23 cellular contexts compared by ENCODE assay signal in genomic region chr16:56462064-56462796, GRCh38. TPM values are rescaled to one million over a fixed set of nuclear protein-coding genes. Genes with fewer than 3 reads are reported as not detected.
DNase-seq lines count a peak whose midpoint lies in the region; ATAC-seq and TF ChIP-seq lines count a peak whose summit lies in the region.
"Had no signal": no experiment of that assay in that cellular context is flagged by ENCODE, and none has a peak within 500 bp of the region (broad histone marks: within the 10 kb centered on the region; RNA-seq: fewer than 3 reads in every experiment).

No MANE protein-coding gene starts in this region.

- TF ChIP-seq EP300 in SK-N-SH (IDR thresholded peaks at IDR 0.05; ENCODE audit: borderline replicate concordance in 1 of 2, low read depth in 1 of 2, low read length in 1 of 2), result peak in 1 of 2 experiments; percentile 70; a peak in 1 of 4 replicates

- H3K27me3 Mint-ChIP-seq in CD8-positive, alpha-beta memory T cell, result no peaks in the 10 kb centered on the region
- no peaks in the 10 kb centered on the region for H3K27me3 Mint-ChIP-seq in activated T-helper 1 cell treated with anti-CD3 and anti-CD28 coated beads, Interleukin-12 subunit alpha, Interleukin-12 subunit beta, Interleukin-2, Interleukin-4 antibody, amounts not matched to agents 30 ng/mL and 10 ng/mL and 1 ng/mL, durations not matched to agents 14 hours and 24 hours and 36 hours (ENCODE audit: insufficient read depth)
- H3K27me3 Mint-ChIP-seq: B cell had no signal

- no peaks in the 10 kb centered on the region for H4K20me1 ChIP-seq in SK-N-SH (ENCODE audit: insufficient read depth)

- WGBS in SK-N-SH (ENCODE audit: low lambda C conversion rate), result 78% methylated on average over 3 of the region's 3 CpGs
- WGBS in right lobe of liver (ENCODE audit: insufficient coverage, low coverage, low lambda C conversion rate, missing lambda C conversion rate), result 10% methylated on average over 2 of the region's 3 CpGs

- no peaks in the 10 kb centered on the region for H3K27me3 ChIP-seq in CD8-positive, alpha-beta memory T cell (ENCODE audit: insufficient read depth, low read length, poor library complexity, severe bottlenecking)
- H3K27me3 ChIP-seq in SK-N-SH (ENCODE audit: insufficient read depth) (no peaks in the 10 kb centered on the region), right lobe of liver (no peaks in the 10 kb centered on the region)

- TF ChIP-seq RAD21 in SK-N-SH (IDR thresholded peaks at IDR 0.05; ENCODE audit: low read length), result no peak

- H3K36me3 Mint-ChIP-seq in CD8-positive, alpha-beta memory T cell, result peaks cover 7 to 81% (median 30%) of the 10 kb centered on the region in 3 donors
- H3K36me3 Mint-ChIP-seq in activated T-helper 1 cell treated with anti-CD3 and anti-CD28 coated beads, Interleukin-12 subunit alpha, Interleukin-12 subunit beta, Interleukin-2, Interleukin-4 antibody, amounts not matched to agents 30 ng/mL and 10 ng/mL and 1 ng/mL, durations not matched to agents 14 hours and 24 hours and 36 hours (ENCODE audit: low read depth), result peaks cover 52% of the 10 kb centered on the region

- H3K79me2 ChIP-seq in SK-N-SH (ENCODE audit: insufficient read depth), result 0 out of 2 replicates have a peak, but pooled peaks cover 2% of the 10 kb centered on the region

- H3F3A ChIP-seq in SK-N-SH (replicated peaks; ENCODE audit: insufficient read depth), result no peaks in the 10 kb centered on the region

- H3K27ac ChIP-seq in CD8-positive, alpha-beta memory T cell (ENCODE audit: low read depth, low read length), result peak overlapping the region; percentile 38
- H3K27ac ChIP-seq in SK-N-SH (ENCODE audit: low read depth in 2 of 2, low read length in 1 of 2) (peak overlapping the region in 1 of 2 experiments; percentile 30; a peak in 2 of 4 replicates), right lobe of liver (no peak overlapping the region)
- H3K27ac ChIP-seq: A549, GM23248 had no signal

- TF ChIP-seq CTCF in SK-N-SH (IDR thresholded peaks at IDR 0.05), result no peak
- TF ChIP-seq CTCF in right lobe of liver (IDR thresholded peaks at IDR 0.05), result no peak

- POLR2A ChIA-PET in CD8-positive, alpha-beta memory T cell (lab: Charles Lee), result no interaction called here
- POLR2A ChIA-PET in SK-N-SH (lab: Yijun Ruan, JAX), result no interaction called here

- no peak overlapping the region for H3K4me2 ChIP-seq in SK-N-SH
- H3K4me2 ChIP-seq: A549 had no signal

- intact Hi-C loops in activated T-helper 1 cell treated with anti-CD3 and anti-CD28 coated beads, Interleukin-12 subunit alpha, Interleukin-12 subunit beta, Interleukin-2, Interleukin-4 antibody, amounts not matched to agents 30 ng/mL and 10 ng/mL and 1 ng/mL, durations not matched to agents 14 hours and 24 hours and 36 hours (cut with micrococcal nuclease), result no loop called here
- intact Hi-C loops in right lobe of liver (cut with DNase I), result no loop called here

- no peaks in the 10 kb centered on the region for H3K9me3 Mint-ChIP-seq in CD8-positive, alpha-beta memory T cell
- H3K9me3 Mint-ChIP-seq in activated T-helper 1 cell treated with anti-CD3 and anti-CD28 coated beads, Interleukin-12 subunit alpha, Interleukin-12 subunit beta, Interleukin-2, Interleukin-4 antibody, amounts not matched to agents 30 ng/mL and 10 ng/mL and 1 ng/mL, durations not matched to agents 14 hours and 24 hours and 36 hours, result no peaks in the 10 kb centered on the region
- H3K9me3 Mint-ChIP-seq: CD14-positive monocyte, H9, HFFc6 had no signal

- peak overlapping the region in 5 of 8 donors; percentile 11 to 79 (median 54) for H3K27ac Mint-ChIP-seq in CD8-positive, alpha-beta memory T cell
- peak overlapping the region; percentile 1 for H3K27ac Mint-ChIP-seq in activated T-helper 1 cell treated with anti-CD3 and anti-CD28 coated beads, Interleukin-12 subunit alpha, Interleukin-12 subunit beta, Interleukin-2, Interleukin-4 antibody, amounts not matched to agents 30 ng/mL and 10 ng/mL and 1 ng/mL, durations not matched to agents 14 hours and 24 hours and 36 hours
- H3K27ac Mint-ChIP-seq: B cell, CD14-positive monocyte, HFFc6 had no signal

- H3K4me1 ChIP-seq in CD8-positive, alpha-beta memory T cell (ENCODE audit: insufficient read depth, low read length), result no peaks in the 10 kb centered on the region
- peaks cover 0 to 4% of the 10 kb centered on the region in 2 experiments; a peak in 2 of 4 replicates for H3K4me1 ChIP-seq in SK-N-SH (ENCODE audit: control insufficient read depth in 1 of 2, insufficient read depth in 2 of 2, low read depth in 1 of 2, low read length in 1 of 2)
- peaks cover 0 to 11% (median 0%) of the 10 kb centered on the region in 4 donors for H3K4me1 ChIP-seq in right lobe of liver
- H3K4me1 ChIP-seq: A549 had no signal

- CTCF ChIA-PET in CD8-positive, alpha-beta memory T cell (lab: Charles Lee), result no interaction called here
- CTCF ChIA-PET in SK-N-SH (lab: Yijun Ruan, JAX), result no interaction called here

- H3K9me3 ChIP-seq in CD8-positive, alpha-beta memory T cell (ENCODE audit: low read length), result no peaks in the 10 kb centered on the region
- no peaks in the 10 kb centered on the region for H3K9me3 ChIP-seq in SK-N-SH
- H3K9me3 ChIP-seq in right lobe of liver, result no peaks in the 10 kb centered on the region
- H3K9me3 ChIP-seq: A549 had no signal

- no peak overlapping the region for H3K4me3 ChIP-seq in CD8-positive, alpha-beta memory T cell (ENCODE audit: low read length)
- no peak overlapping the region for H3K4me3 ChIP-seq in SK-N-SH (ENCODE audit: low read depth in 2 of 2, low read length in 1 of 2)
- no peak overlapping the region for H3K4me3 ChIP-seq in right lobe of liver
- H3K4me3 ChIP-seq: A549, GM23248 had no signal

- ATAC-seq in right lobe of liver, result peak; percentile 44 to 84 (median 60)
- no peak for ATAC-seq in GM18909 (IDR thresholded peaks at IDR 0.05; ENCODE audit: poor library complexity, unreplicated experiment)
- no peak for ATAC-seq in GM19463 (IDR thresholded peaks at IDR 0.05; ENCODE audit: unreplicated experiment)
- ATAC-seq: A549, Right ventricle myocardium inferior had no signal

- no peak overlapping the region for H3K4me3 Mint-ChIP-seq in CD8-positive, alpha-beta memory T cell
- H3K4me3 Mint-ChIP-seq in activated T-helper 1 cell treated with anti-CD3 and anti-CD28 coated beads, Interleukin-12 subunit alpha, Interleukin-12 subunit beta, Interleukin-2, Interleukin-4 antibody, amounts not matched to agents 30 ng/mL and 10 ng/mL and 1 ng/mL, durations not matched to agents 14 hours and 24 hours and 36 hours, result no peak overlapping the region
- H3K4me3 Mint-ChIP-seq: B cell, CD14-positive monocyte, H9, HFFc6 had no signal

- TF ChIP-seq POLR2A in right lobe of liver (IDR thresholded peaks at IDR 0.05), result no peak

- H2AFZ ChIP-seq in SK-N-SH (ENCODE audit: low read depth), result no peak overlapping the region
- H2AFZ ChIP-seq: GM23248 had no signal

- H3K9ac ChIP-seq in SK-N-SH, result no peak overlapping the region
- H3K9ac ChIP-seq: GM23248 had no signal

- peaks cover 3 to 7% (median 6%) of the 10 kb centered on the region in 3 donors for H3K4me1 Mint-ChIP-seq in CD8-positive, alpha-beta memory T cell
- no peaks in the 10 kb centered on the region for H3K4me1 Mint-ChIP-seq in activated T-helper 1 cell treated with anti-CD3 and anti-CD28 coated beads, Interleukin-12 subunit alpha, Interleukin-12 subunit beta, Interleukin-2, Interleukin-4 antibody, amounts not matched to agents 30 ng/mL and 10 ng/mL and 1 ng/mL, durations not matched to agents 14 hours and 24 hours and 36 hours (ENCODE audit: low read depth)
- H3K4me1 Mint-ChIP-seq: B cell, CD14-positive monocyte, H9 had no signal

- DNase-seq in CD8-positive, alpha-beta memory T cell, result no peak
- peak; percentile 49 for DNase-seq in SK-N-SH
- DNase-seq in activated T-helper 1 cell treated with anti-CD3 and anti-CD28 coated beads, Interleukin-12 subunit alpha, Interleukin-12 subunit beta, Interleukin-2, Interleukin-4 antibody, amounts not matched to agents 30 ng/mL and 10 ng/mL and 1 ng/mL, durations not matched to agents 14 hours and 24 hours and 36 hours (ENCODE audit: low spot score), result no peak
- DNase-seq in right lobe of liver, result no peak
- DNase-seq in LoVo (ENCODE audit: low spot score), result no peak
- no peak for DNase-seq in DMS53 (lab: John Stamatoyannopoulos, UW)
- DNase-seq: DMS79 treated with DMSO at 0.1 percent for 48 hours, GM23248, H9, HFFc6, MM.1S, NCI-H1092, NCI-H1436, NCI-H187 treated with DMSO at 0.1 percent for 48 hours, NCI-H2107, NCI-H446 treated with DMSO at 0.1 percent for 48 hours, NCI-H526 treated with DMSO at 0.1 percent for 48 hours had no signal

- H3K9me2 ChIP-seq in SK-N-SH, result no peaks in the 10 kb centered on the region

- H3K36me3 ChIP-seq in CD8-positive, alpha-beta memory T cell (ENCODE audit: insufficient read depth, low read length), result peaks cover 27% of the 10 kb centered on the region
- H3K36me3 ChIP-seq in SK-N-SH (replicated peaks in 1 of 2; ENCODE audit: control insufficient read depth in 1 of 2, insufficient read depth in 2 of 2, low read length in 1 of 2), result peaks cover 84 to 85% of the 10 kb centered on the region in 2 experiments
- H3K36me3 ChIP-seq in right lobe of liver, result peaks cover 1 to 37% (median 10%) of the 10 kb centered on the region in 4 donors

RNA-seq across cellular contexts. Expression of gene OGFOD1, which starts 10.9 kb away (rescaled TPM):
- 10 to 100 TPM; 87.9 to 91.9 TPM for total RNA-seq in CD8-positive, alpha-beta memory T cell
- 114 TPM for polyA plus RNA-seq in CD8-positive, alpha-beta memory T cell
- 29.9 and 35.6 TPM in 2 replicates for polyA plus RNA-seq in SK-N-SH (2012; rRNA removed)
- 43.8 and 54.4 TPM in 2 replicates for polyA plus RNA-seq in SK-N-SH (2012; cell fraction: cytosol; rRNA removed)
- 20.1 and 31.0 TPM in 2 replicates for polyA plus RNA-seq in SK-N-SH (2012; cell fraction: nucleus; rRNA removed)
- 87.9 and 90.9 TPM in 2 replicates for total RNA-seq in activated T-helper 1 cell treated with anti-CD3 and anti-CD28 coated beads, Interleukin-12 subunit alpha, Interleukin-12 subunit beta, Interleukin-2, Interleukin-4 antibody, amounts not matched to agents 30 ng/mL and 10 ng/mL and 1 ng/mL, durations not matched to agents 14 hours and 24 hours and 36 hours
- total RNA-seq in right lobe of liver, result 10 to 100 TPM; 12.2 to 32.0 (median 17.4) TPM

RNA-seq across cellular contexts. Expression of gene NUDT21, which starts 11.1 kb away (rescaled TPM):
- 100 to 1,000 TPM; 334 to 359 TPM for total RNA-seq in CD8-positive, alpha-beta memory T cell
- polyA plus RNA-seq in CD8-positive, alpha-beta memory T cell, result 77.2 TPM
- polyA plus RNA-seq in SK-N-SH (2012; rRNA removed), result 42.2 and 45.5 TPM in 2 replicates
- polyA plus RNA-seq in SK-N-SH (2012; cell fraction: cytosol; rRNA removed), result 58.7 and 79.2 TPM in 2 replicates
- 20.0 and 29.9 TPM in 2 replicates for polyA plus RNA-seq in SK-N-SH (2012; cell fraction: nucleus; rRNA removed)
- total RNA-seq in activated T-helper 1 cell treated with anti-CD3 and anti-CD28 coated beads, Interleukin-12 subunit alpha, Interleukin-12 subunit beta, Interleukin-2, Interleukin-4 antibody, amounts not matched to agents 30 ng/mL and 10 ng/mL and 1 ng/mL, durations not matched to agents 14 hours and 24 hours and 36 hours, result 271 and 313 TPM in 2 replicates
- 10 to 100 TPM; 26.2 to 35.8 (median 30.3) TPM for total RNA-seq in right lobe of liver

RNA-seq across cellular contexts. Expression of gene AMFR, which starts 36.9 kb away (rescaled TPM):
- total RNA-seq in CD8-positive, alpha-beta memory T cell, result 10 to 100 TPM; 64.3 to 70.1 TPM
- 39.8 TPM for polyA plus RNA-seq in CD8-positive, alpha-beta memory T cell
- polyA plus RNA-seq in SK-N-SH (2012; rRNA removed), result 52.9 and 65.3 TPM in 2 replicates
- 40.4 and 50.6 TPM in 2 replicates for polyA plus RNA-seq in SK-N-SH (2012; cell fraction: cytosol; rRNA removed)
- polyA plus RNA-seq in SK-N-SH (2012; cell fraction: nucleus; rRNA removed), result 56.5 and 61.3 TPM in 2 replicates
- total RNA-seq in activated T-helper 1 cell treated with anti-CD3 and anti-CD28 coated beads, Interleukin-12 subunit alpha, Interleukin-12 subunit beta, Interleukin-2, Interleukin-4 antibody, amounts not matched to agents 30 ng/mL and 10 ng/mL and 1 ng/mL, durations not matched to agents 14 hours and 24 hours and 36 hours, result 57.2 and 64.3 TPM in 2 replicates
- 100 to 1,000 TPM in 4 of 6 experiments, 10 to 100 TPM in 2; 92.2 to 189 (median 137) TPM for total RNA-seq in right lobe of liver

RNA-seq across cellular contexts. Expression of gene BBS2, which starts 57.6 kb away (rescaled TPM):
- total RNA-seq in CD8-positive, alpha-beta memory T cell, result 10 to 100 TPM; 16.2 to 19.1 TPM
- polyA plus RNA-seq in CD8-positive, alpha-beta memory T cell, result 37.7 TPM
- 74.3 and 93.5 TPM in 2 replicates for polyA plus RNA-seq in SK-N-SH (2012; rRNA removed)
- polyA plus RNA-seq in SK-N-SH (2012; cell fraction: cytosol; rRNA removed), result 70.3 and 97.7 TPM in 2 replicates
- 116 and 206 TPM in 2 replicates for polyA plus RNA-seq in SK-N-SH (2012; cell fraction: nucleus; rRNA removed)
- 7.4 and 12.3 TPM in 2 replicates for total RNA-seq in activated T-helper 1 cell treated with anti-CD3 and anti-CD28 coated beads, Interleukin-12 subunit alpha, Interleukin-12 subunit beta, Interleukin-2, Interleukin-4 antibody, amounts not matched to agents 30 ng/mL and 10 ng/mL and 1 ng/mL, durations not matched to agents 14 hours and 24 hours and 36 hours
- total RNA-seq in right lobe of liver, result 10 to 100 TPM in 4 of 6 experiments, 1 to 10 TPM in 2; 5.6 to 18.4 (median 10.5) TPM

Comparison
In these comparisons a context has a peak if more than half of its experiments do, and no peak if none do; other contexts are left out.
1. ATAC-seq: peak in right lobe of liver (4 of 4); none in GM18909 (single experiment) and GM19463 (single experiment).